Comparison of ENCODE assay signal across 39 cellular contexts in genomic region chr10:77205135-77205534, GRCh38.
"Had no signal": no experiment of that assay in that cellular context is flagged by ENCODE, and none has a peak within 500 bp of the region (broad histone marks: within the 10 kb centered on the region; RNA-seq: fewer than 3 reads in every experiment).

No MANE protein-coding gene starts in this region.

- H3K4me3 Mint-ChIP-seq: activated B cell treated with CpG ODN at 0.5 μM for 24 hours; activated CD4-positive, alpha-beta memory T cell treated with anti-CD3 and anti-CD28 coated beads for 36 hours; activated CD4-positive, alpha-beta T cell treated with anti-CD3 and anti-CD28 coated beads for 36 hours; activated CD4-positive, alpha-beta T cell treated with anti-CD3 and anti-CD28 coated beads, Interleukin-2, amount 10 ng/mL, durations not matched to agents 24 days and 14 days; activated CD8-positive, alpha-beta memory T cell treated with anti-CD3 and anti-CD28 coated beads, Interleukin-2, amount 10 ng/mL, durations not matched to agents 7 days and 5 days; activated CD8-positive, alpha-beta T cell treated with anti-CD3 and anti-CD28 coated beads, Interleukin-2, amount 10 ng/mL, durations not matched to agents 7 days and 5 days; activated naive CD4-positive, alpha-beta T cell treated with anti-CD3 and anti-CD28 coated beads for 36 hours; activated naive CD4-positive, alpha-beta T cell treated with anti-CD3 and anti-CD28 coated beads, Interleukin-2, amount 50 U/mL, for 24 hours; activated naive CD8-positive, alpha-beta T cell treated with anti-CD3 and anti-CD28 coated beads, Interleukin-2, amount 10 ng/mL, durations not matched to agents 7 days and 5 days; activated T-helper 1 cell treated with anti-CD3 and anti-CD28 coated beads, Interleukin-12 subunit alpha, Interleukin-12 subunit beta, Interleukin-2, Interleukin-4 antibody, amounts not matched to agents 30 ng/mL and 10 ng/mL and 1 ng/mL, durations not matched to agents 14 hours and 24 hours and 36 hours; dendritic cell treated with granulocyte-macrophage colony-stimulating factor and Interleukin-4, amounts not matched to agents 40 ng/mL and 50 ng/mL, for 4 days; effector memory CD8-positive, alpha-beta T cell; T-cell; T-helper 1 cell treated with Interleukin-12 subunit alpha and Interleukin-12 subunit beta and Interleukin-4 antibody, amounts not matched to agents 30 μg/mL and 1 μg/mL, for 36 hours; T-helper 2 cell treated with Interferon-gamma antibody and Interleukin-4, amounts not matched to agents 5 μg/mL and 100 μg/mL, for 36 hours had no signal

- H3K36me3 ChIP-seq: breast epithelium, cardiac muscle cell, colonic mucosa, gastrocnemius medialis, heart left ventricle, WERI-Rb-1 had no signal

- H3K4me3 ChIP-seq: body of pancreas, breast epithelium, cardiac muscle cell, colonic mucosa, gastrocnemius medialis, heart left ventricle had no signal

- H3K4me1 Mint-ChIP-seq: activated B cell treated with CpG ODN at 0.5 μM for 24 hours; activated CD4-positive, alpha-beta T cell treated with anti-CD3 and anti-CD28 coated beads for 36 hours; activated CD4-positive, alpha-beta T cell treated with anti-CD3 and anti-CD28 coated beads, Interleukin-2, amount 10 ng/mL, durations not matched to agents 24 days and 14 days; activated CD8-positive, alpha-beta memory T cell treated with anti-CD3 and anti-CD28 coated beads, Interleukin-2, amount 10 ng/mL, durations not matched to agents 7 days and 5 days; activated naive CD4-positive, alpha-beta T cell treated with anti-CD3 and anti-CD28 coated beads, Interleukin-2, amount 50 U/mL, for 24 hours; activated naive CD8-positive, alpha-beta T cell treated with anti-CD3 and anti-CD28 coated beads, Interleukin-2, amount 10 ng/mL, durations not matched to agents 7 days and 5 days; T-cell had no signal

- ATAC-seq: activated CD4-positive, alpha-beta T cell treated with anti-CD3 and anti-CD28 coated beads for 36 hours; activated CD8-positive, alpha-beta memory T cell treated with anti-CD3 and anti-CD28 coated beads, Interleukin-2, amount 10 ng/mL, durations not matched to agents 7 days and 5 days; activated CD8-positive, alpha-beta T cell treated with anti-CD3 and anti-CD28 coated beads, Interleukin-2, amount 10 ng/mL, durations not matched to agents 7 days and 5 days; body of pancreas; effector memory CD8-positive, alpha-beta T cell; esophagus mucosa; foreskin keratinocyte; gastrocnemius medialis; heart left ventricle; T-cell had no signal

- H3K36me3 Mint-ChIP-seq: activated CD4-positive, alpha-beta memory T cell treated with anti-CD3 and anti-CD28 coated beads for 36 hours; activated CD8-positive, alpha-beta memory T cell treated with anti-CD3 and anti-CD28 coated beads, Interleukin-2, amount 10 ng/mL, durations not matched to agents 7 days and 5 days; activated naive CD4-positive, alpha-beta T cell treated with anti-CD3 and anti-CD28 coated beads, Interleukin-2, amount 50 U/mL, for 24 hours; activated naive CD8-positive, alpha-beta T cell treated with anti-CD3 and anti-CD28 coated beads, Interleukin-2, amount 10 ng/mL, durations not matched to agents 7 days and 5 days; T-cell had no signal

- FAIRE-seq: endometrium had no signal

- H3K9me3 Mint-ChIP-seq: activated CD4-positive, alpha-beta memory T cell treated with anti-CD3 and anti-CD28 coated beads for 36 hours; activated CD4-positive, alpha-beta T cell treated with anti-CD3 and anti-CD28 coated beads, Interleukin-2, amount 10 ng/mL, durations not matched to agents 24 days and 14 days; activated naive CD4-positive, alpha-beta T cell treated with anti-CD3 and anti-CD28 coated beads for 36 hours; activated T-helper 1 cell treated with anti-CD3 and anti-CD28 coated beads, Interleukin-12 subunit alpha, Interleukin-12 subunit beta, Interleukin-2, Interleukin-4 antibody, amounts not matched to agents 30 ng/mL and 10 ng/mL and 1 ng/mL, durations not matched to agents 14 hours and 24 hours and 36 hours; activated T-helper 2 cell treated with anti-CD3 and anti-CD28 coated beads, Interferon-gamma antibody, Interleukin-2, Interleukin-4, amounts not matched to agents 10 μg/mL and 5 μg/mL and 100 μg/mL, durations not matched to agents 14 hours and 24 hours and 36 hours; effector memory CD8-positive, alpha-beta T cell; T-helper 1 cell treated with Interleukin-12 subunit alpha and Interleukin-12 subunit beta and Interleukin-4 antibody, amounts not matched to agents 30 μg/mL and 1 μg/mL, for 36 hours; T-helper 2 cell treated with Interferon-gamma antibody and Interleukin-4, amounts not matched to agents 5 μg/mL and 100 μg/mL, for 36 hours had no signal

- H3K27me3 ChIP-seq: body of pancreas, breast epithelium, cardiac muscle cell, colonic mucosa, gastrocnemius medialis had no signal

- H3K27ac ChIP-seq: body of pancreas, breast epithelium, cardiac muscle cell, colonic mucosa, foreskin keratinocyte, gastrocnemius medialis, WERI-Rb-1 had no signal

- H3K27ac Mint-ChIP-seq: activated B cell treated with CpG ODN at 0.5 μM for 24 hours; activated CD4-positive, alpha-beta memory T cell treated with anti-CD3 and anti-CD28 coated beads for 36 hours; activated CD4-positive, alpha-beta T cell treated with anti-CD3 and anti-CD28 coated beads for 36 hours; activated CD4-positive, alpha-beta T cell treated with anti-CD3 and anti-CD28 coated beads, Interleukin-2, amount 10 ng/mL, durations not matched to agents 24 days and 14 days; activated CD8-positive, alpha-beta memory T cell treated with anti-CD3 and anti-CD28 coated beads, Interleukin-2, amount 10 ng/mL, durations not matched to agents 7 days and 5 days; activated CD8-positive, alpha-beta T cell treated with anti-CD3 and anti-CD28 coated beads, Interleukin-2, amount 10 ng/mL, durations not matched to agents 7 days and 5 days; activated naive CD4-positive, alpha-beta T cell treated with anti-CD3 and anti-CD28 coated beads for 36 hours; activated naive CD4-positive, alpha-beta T cell treated with anti-CD3 and anti-CD28 coated beads, Interleukin-2, amount 50 U/mL, for 24 hours; activated naive CD8-positive, alpha-beta T cell treated with anti-CD3 and anti-CD28 coated beads, Interleukin-2, amount 10 ng/mL, durations not matched to agents 7 days and 5 days; activated T-helper 1 cell treated with anti-CD3 and anti-CD28 coated beads, Interleukin-12 subunit alpha, Interleukin-12 subunit beta, Interleukin-2, Interleukin-4 antibody, amounts not matched to agents 30 ng/mL and 10 ng/mL and 1 ng/mL, durations not matched to agents 14 hours and 24 hours and 36 hours; activated T-helper 2 cell treated with anti-CD3 and anti-CD28 coated beads, Interferon-gamma antibody, Interleukin-2, Interleukin-4, amounts not matched to agents 10 μg/mL and 5 μg/mL and 100 μg/mL, durations not matched to agents 14 hours and 24 hours and 36 hours; dendritic cell treated with granulocyte-macrophage colony-stimulating factor and Interleukin-4, amounts not matched to agents 40 ng/mL and 50 ng/mL, for 4 days; effector memory CD8-positive, alpha-beta T cell; T-cell; T-helper 1 cell treated with Interleukin-12 subunit alpha and Interleukin-12 subunit beta and Interleukin-4 antibody, amounts not matched to agents 30 μg/mL and 1 μg/mL, for 36 hours; T-helper 2 cell treated with Interferon-gamma antibody and Interleukin-4, amounts not matched to agents 5 μg/mL and 100 μg/mL, for 36 hours had no signal

- DNase-seq: activated B cell treated with CpG ODN at 0.5 μM for 24 hours; activated CD4-positive, alpha-beta memory T cell treated with anti-CD3 and anti-CD28 coated beads for 36 hours; activated CD4-positive, alpha-beta T cell treated with anti-CD3 and anti-CD28 coated beads for 36 hours; activated CD4-positive, alpha-beta T cell treated with anti-CD3 and anti-CD28 coated beads, Interleukin-2, amount 10 ng/mL, durations not matched to agents 24 days and 14 days; activated CD4-positive, CD25-positive, alpha-beta regulatory T cell treated with anti-CD3 and anti-CD28 coated beads, Interleukin-2, amount 50 U/mL, for 72 hours; activated CD8-positive, alpha-beta memory T cell treated with anti-CD3 and anti-CD28 coated beads, Interleukin-2, amount 10 ng/mL, durations not matched to agents 7 days and 5 days; activated CD8-positive, alpha-beta memory T cell treated with anti-CD3 and anti-CD28 coated beads, Interleukin-2, amount 50 U/mL, for 4 hours; activated CD8-positive, alpha-beta T cell treated with anti-CD3 and anti-CD28 coated beads, Interleukin-2, amount 10 ng/mL, durations not matched to agents 7 days and 5 days; activated effector memory CD4-positive, alpha-beta T cell treated with anti-CD3 and anti-CD28 coated beads, Interleukin-2, amount 50 U/mL, for 16 hours; activated naive CD4-positive, alpha-beta T cell treated with anti-CD3 and anti-CD28 coated beads for 36 hours; activated naive CD8-positive, alpha-beta T cell treated with anti-CD3 and anti-CD28 coated beads, Interleukin-2, amount 10 ng/mL, durations not matched to agents 7 days and 5 days; activated T-cell treated with anti-CD3 and anti-CD28 coated beads, Interleukin-2, amount 50 U/mL, for 1 hour; activated T-cell treated with anti-CD3 and anti-CD28 coated beads, Interleukin-2, amount 50 U/mL, for 48 hours; amniotic stem cell; anterior cingulate cortex; body of pancreas; central memory CD4-positive, alpha-beta T cell; cerebellar nuclear complex; colonic mucosa; effector CD4-positive, alpha-beta T cell; effector memory CD8-positive, alpha-beta T cell; foreskin keratinocyte; gastrocnemius medialis; glutamatergic neuron; heart left ventricle; SW 1271; T-cell; T1000; WERI-Rb-1 had no signal

- H3K4me1 ChIP-seq: body of pancreas, breast epithelium, colonic mucosa, foreskin keratinocyte, heart left ventricle had no signal

- H3K9me3 ChIP-seq: body of pancreas, breast epithelium, colonic mucosa, gastrocnemius medialis had no signal
